In the genomic region with DNA sequence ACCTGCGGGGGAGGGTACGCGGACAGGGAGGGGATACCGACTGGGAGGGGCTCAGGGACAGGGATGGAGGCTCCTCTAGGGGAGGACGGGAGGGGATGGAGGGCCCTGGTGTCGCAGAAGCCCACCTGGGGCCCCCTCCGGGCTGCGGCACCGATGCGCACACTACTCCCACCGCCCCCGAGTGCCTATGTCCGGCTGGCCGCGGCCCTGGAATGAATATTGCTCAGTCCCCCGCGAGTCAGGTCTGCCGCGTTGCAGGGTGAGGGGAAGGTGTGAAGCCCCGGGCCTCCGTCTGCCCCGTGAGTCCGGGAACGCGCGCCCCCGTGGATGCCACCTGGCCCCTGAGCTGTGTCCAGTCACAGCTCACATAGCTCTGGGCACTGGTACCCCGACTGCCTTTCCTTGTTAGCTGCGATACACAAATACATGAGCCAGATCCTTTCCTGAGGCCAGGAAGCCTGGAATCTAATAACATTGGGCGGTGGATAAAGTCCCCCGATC, we compare ENCODE assay signal across 12 cellular contexts. TPM values are rescaled to one million over a fixed set of nuclear protein-coding genes. Genes with fewer than 3 reads are reported as not detected.
A peak's percentile ranks its signal among the peaks of the same experiment; 100 is the strongest.
DNase-seq lines count a peak whose midpoint lies in the region; ATAC-seq, FAIRE-seq and TF ChIP-seq lines count a peak whose summit lies in the region.
"Had no signal": no experiment of that assay in that cellular context is flagged by ENCODE, and none has a peak within 500 bp of the region (broad histone marks: within the 10 kb centered on the region; RNA-seq: fewer than 3 reads in every experiment).

No MANE protein-coding gene starts in this region.

- no peak for TF ChIP-seq RAD21 in HepG2 (CRISPR knock-in tag; IDR thresholded peaks at IDR 0.05)

- dilution Hi-C loops in mammary epithelial cell (cut with HindIII; ENCODE audit: low sequenced_read_pairs): loop anchor here (5.0 kb wide), 1 partner anchor 36 kb away; no protein-coding TSS in a partner anchor

- H3K4me2 ChIP-seq in HepG2 (ENCODE audit: low read depth, low read length) (no peak overlapping the region), mammary epithelial cell (ENCODE audit: insufficient read depth, low read depth, low read length) (peak overlapping the region; percentile 98)

- no peak for TF ChIP-seq EP300 in HepG2 (IDR thresholded peaks at IDR 0.05; ENCODE audit: low read depth in 2 of 2, low read length in 2 of 2)
- no peak for TF ChIP-seq EP300 in HepG2 (CRISPR knock-in tag; IDR thresholded peaks at IDR 0.05; ENCODE audit: borderline replicate concordance)

- POLR2A ChIA-PET in HepG2 (lab: Yijun Ruan, JAX): no interaction called here

- no peak for FAIRE-seq in HepG2 (lab: Jason Lieb, UNC)

- 66% methylated on average over 3 of the region's 31 CpGs for WGBS in right lobe of liver (ENCODE audit: insufficient coverage, low coverage, low lambda C conversion rate, missing lambda C conversion rate)
- 95% methylated on average over 11 of the region's 31 CpGs for WGBS in HepG2 (ENCODE audit: low lambda C conversion rate)
- WGBS in mammary epithelial cell (ENCODE audit: low coverage, missing lambda C conversion rate): 1% methylated on average over 17 of the region's 31 CpGs
- 4% methylated on average over 31 of the region's 31 CpGs for WGBS in urinary bladder
- WGBS in prostate gland: 12% methylated on average over 17 of the region's 31 CpGs

- H3K27ac ChIP-seq in right lobe of liver (no peak overlapping the region), HepG2 (ENCODE audit: extremely low read length, insufficient read depth, low read length) (no peak overlapping the region), mammary epithelial cell (ENCODE audit: insufficient read depth, low read depth, low read length) (no peak overlapping the region), urinary bladder (ENCODE audit: low read depth) (no peak overlapping the region), prostate gland (no peak overlapping the region)

- TF ChIP-seq POLR2A in right lobe of liver (IDR thresholded peaks at IDR 0.05) (no peak), HepG2 (IDR thresholded peaks at IDR 0.05; ENCODE audit: insufficient read depth in 1 of 2, low read depth in 2 of 2, low read length in 2 of 2) (no peak), prostate gland (IDR thresholded peaks at IDR 0.05) (no peak)

- H4K20me1 ChIP-seq in HepG2 (ENCODE audit: insufficient read depth, low read length) (no peaks in the 10 kb centered on the region), mammary epithelial cell (ENCODE audit: insufficient read depth, low read length) (no peaks in the 10 kb centered on the region)

- H3K4me3 ChIP-seq in right lobe of liver (peak overlapping the region in 2 of 3 donors; percentile 31 to 46), HepG2 (replicated peaks in 1 of 3; ENCODE audit: insufficient read depth in 1 of 3, low read depth in 2 of 3, low read length in 3 of 3) (no peak overlapping the region), mammary epithelial cell (replicated peaks in 1 of 3; ENCODE audit: insufficient read depth in 1 of 3, low read depth in 2 of 3, low read length in 3 of 3) (peak overlapping the region; percentile 66 to 74 (median 68)), urinary bladder (ENCODE audit: low read depth, low read length) (peak overlapping the region; percentile 2), prostate gland (no peak overlapping the region)

- H3K79me2 ChIP-seq in HepG2 (ENCODE audit: insufficient read depth, low read length): no peaks in the 10 kb centered on the region
- peaks cover 44% of the 10 kb centered on the region for H3K79me2 ChIP-seq in mammary epithelial cell (ENCODE audit: insufficient read depth, low read length)

- H3K36me3 ChIP-seq in right lobe of liver (no peaks in the 10 kb centered on the region), HepG2 (replicated peaks in 1 of 2; ENCODE audit: control insufficient read depth in 1 of 2, insufficient read depth in 2 of 2, low read length in 2 of 2) (no peaks in the 10 kb centered on the region), mammary epithelial cell (ENCODE audit: insufficient read depth, low read length) (no peaks in the 10 kb centered on the region), urinary bladder (ENCODE audit: insufficient read depth) (no peaks in the 10 kb centered on the region), prostate gland (no peaks in the 10 kb centered on the region)

- H3K9me3 ChIP-seq in right lobe of liver (no peaks in the 10 kb centered on the region), HepG2 (ENCODE audit: low read length) (no peaks in the 10 kb centered on the region), mammary epithelial cell (replicated peaks; ENCODE audit: insufficient read depth, low read length) (no peaks in the 10 kb centered on the region), prostate gland (no peaks in the 10 kb centered on the region)

- DNase-seq in right lobe of liver (peak in 1 of 3 donors; percentile 20), HepG2 (ENCODE audit: low spot score) (no peak), mammary epithelial cell (no peak), inferior parietal cortex (ENCODE audit: extremely low spot score) (peak; percentile 7), prostate gland (ENCODE audit: low spot score) (no peak)
- no peak for DNase-seq in stimulated activated CD4-positive, alpha-beta T cell treated with anti-CD3 and anti-CD28 coated beads, Interleukin-2, amount 100 ng/mL, for 24 hours
- DNase-seq: NCI-H1105 treated with DMSO at 0.1 percent for 48 hours; stimulated activated CD4-positive, alpha-beta T cell treated with anti-CD3 and anti-CD28 coated beads, Interleukin-12 subunit alpha, Interleukin-12 subunit beta, amount 100 ng/mL, for 4 hours; SW 1271 had no signal

- intact Hi-C loops in right lobe of liver (cut with DNase I) (no loop called here), HepG2 (cut with micrococcal nuclease; ENCODE audit: unreplicated experiment) (no loop called here), mammary epithelial cell (cut with micrococcal nuclease) (loop anchor here (5.0 kb wide), 1 partner anchor 66 kb away; a partner anchor contains a TSS), prostate gland (cut with DNase I) (no loop called here)

- peak; percentile 2 to 28 (median 11) for ATAC-seq in right lobe of liver
- no peak for ATAC-seq in HepG2
- ATAC-seq in HG02678 (IDR thresholded peaks at IDR 0.05; ENCODE audit: unreplicated experiment): no peak

- BruUV-seq in HepG2 (replicated peaks; lab: Mats Ljungman, UMichigan): no TSS peak
- BruUV-seq in mammary epithelial cell (replicated peaks; lab: Mats Ljungman, UMichigan): no TSS peak

- H3K4me1 ChIP-seq in right lobe of liver (peaks cover 0 to 12% (median 4%) of the 10 kb centered on the region in 4 donors), HepG2 (ENCODE audit: insufficient read depth, low read length) (peaks cover 28% of the 10 kb centered on the region), mammary epithelial cell (ENCODE audit: insufficient read depth, low read length) (peaks cover 17% of the 10 kb centered on the region), urinary bladder (ENCODE audit: insufficient read depth) (no peaks in the 10 kb centered on the region), prostate gland (replicated peaks) (no peaks in the 10 kb centered on the region)

- H3K27me3 ChIP-seq in right lobe of liver: no peaks in the 10 kb centered on the region
- 0 out of 5 replicates have a peak, but pooled peaks cover 0 to 1% of the 10 kb centered on the region in 2 experiments for H3K27me3 ChIP-seq in HepG2 (ENCODE audit: control insufficient read depth in 1 of 2, insufficient read depth in 2 of 2, low read length in 2 of 2)
- no peaks in the 10 kb centered on the region for H3K27me3 ChIP-seq in mammary epithelial cell (ENCODE audit: insufficient read depth, low read length)
- H3K27me3 ChIP-seq in prostate gland (replicated peaks; ENCODE audit: insufficient read depth): no peaks in the 10 kb centered on the region

- in situ Hi-C loops in HepG2 (cut with HindIII; ENCODE audit: extremely low pct_ligation_motif_present, low pct_unique_long_range_greater_than_20kb) (no loop called here), mammary epithelial cell (cut with MboI; ENCODE audit: low sequenced_read_pairs in 2 of 2) (no loop called here)

- CTCF ChIA-PET in HepG2 (lab: Yijun Ruan, JAX; ENCODE audit: low intra/inter-chr PET ratio, low total read pairs): no interaction called here
- CTCF ChIA-PET in mammary epithelial cell (lab: Charles Lee; ENCODE audit: low non-redundant PET): interaction anchor here (0.6 to 0.8 kb wide), 2 partner anchors 13 to 28 kb away, joined by 3 to 4 read pairs; no protein-coding TSS in a partner anchor

- H3K9ac ChIP-seq in HepG2 (ENCODE audit: insufficient read depth, low read depth, low read length) (no peak overlapping the region), mammary epithelial cell (ENCODE audit: insufficient read depth, low read length) (peak overlapping the region; percentile 57)

- H2AFZ ChIP-seq in HepG2 (ENCODE audit: low read length) (no peak overlapping the region), mammary epithelial cell (ENCODE audit: low read depth, low read length) (peak overlapping the region; percentile 93)

- TF ChIP-seq CTCF in right lobe of liver (IDR thresholded peaks at IDR 0.05): no peak
- no peak for TF ChIP-seq CTCF in HepG2 (CRISPR knock-in tag; IDR thresholded peaks at IDR 0.05)
- TF ChIP-seq CTCF in mammary epithelial cell (conservative IDR thresholded peaks at IDR 0.05 in 1 of 2, IDR thresholded peaks at IDR 0.05 in 1 of 2; ENCODE audit: extremely low read depth in 1 of 2, insufficient read depth in 1 of 2, low read depth in 1 of 2, low read length in 2 of 2): no peak
- TF ChIP-seq CTCF in prostate gland (IDR thresholded peaks at IDR 0.05): no peak

RNA-seq across cellular contexts. Expression of a gene that starts 44.5 kb away (rescaled TPM):
- total RNA-seq in right lobe of liver: 10 to 100 TPM in 1 of 6 experiments, 1 to 10 TPM in 4, under 1 TPM in 1; 0.93 to 18.0 (median 3.8) TPM
- total RNA-seq in HepG2 (2016; rRNA removed; fragmentation: Illumina TruSeq; extraction: Trizol): not detected in 2 replicates
- total RNA-seq in HepG2 (2016; cell fraction: cytosol; rRNA removed; fragmentation: Illumina TruSeq; extraction: Trizol; ENCODE audit: low read depth): not detected in 2 replicates
- total RNA-seq in HepG2 (2016; cell fraction: insoluble cytoplasmic fraction; rRNA removed; fragmentation: Illumina TruSeq; extraction: Trizol): not detected in 2 replicates
- total RNA-seq in HepG2 (2016; cell fraction: membrane; rRNA removed; fragmentation: Illumina TruSeq; extraction: Trizol): not detected in 2 replicates
- not detected in 2 replicates for total RNA-seq in HepG2 (2016; cell fraction: nucleus; rRNA removed; fragmentation: Illumina TruSeq; extraction: Trizol)
- not detected in 2 replicates for polyA plus RNA-seq in HepG2 (2011; rRNA removed)
- polyA plus RNA-seq in HepG2 (2011; cell fraction: cytosol; rRNA removed): not detected in 2 replicates
- polyA plus RNA-seq in HepG2 (2011; cell fraction: nucleus; rRNA removed): not detected in 2 replicates
- not detected in 2 replicates for polyA plus RNA-seq in HepG2 (2012)
- polyA plus RNA-seq in HepG2 (2016; cell fraction: cytosol; fragmentation: Illumina TruSeq; extraction: Trizol; ENCODE audit: low read depth): not detected in 2 replicates
- polyA plus RNA-seq in HepG2 (2016; cell fraction: insoluble cytoplasmic fraction; fragmentation: Illumina TruSeq; extraction: Trizol; ENCODE audit: low read depth): not detected in 2 replicates
- not detected in 2 replicates for polyA plus RNA-seq in HepG2 (2016; cell fraction: membrane; fragmentation: Illumina TruSeq; extraction: Trizol; ENCODE audit: low read depth)
- not detected in 2 replicates for polyA plus RNA-seq in HepG2 (2016; cell fraction: nucleus; fragmentation: Illumina TruSeq; extraction: Trizol; ENCODE audit: insufficient read depth, low read depth)
- not detected in 2 replicates for polyA minus RNA-seq in HepG2 (2011; rRNA and poly(A)+ RNA removed; ENCODE audit: low replicate concordance)
- not detected in 2 replicates for polyA minus RNA-seq in HepG2 (2011; cell fraction: cytosol; rRNA and poly(A)+ RNA removed)
- polyA minus RNA-seq in HepG2 (2011; cell fraction: nucleus; rRNA and poly(A)+ RNA removed): not detected in 2 replicates
- total RNA-seq in mammary epithelial cell: 10 to 100 TPM in 1 of 2 donors, 1 to 10 TPM in 1; 1.0 to 27.6 TPM
- 50.8 TPM for polyA plus RNA-seq in mammary epithelial cell
- polyA minus RNA-seq in mammary epithelial cell: 81.6 TPM
- not detected for total RNA-seq in urinary bladder
- 1.9 TPM for polyA plus RNA-seq in urinary bladder
- total RNA-seq in prostate gland: 1 to 10 TPM in 1 of 2 donors, under 1 TPM in 1; 0.23 to 1.5 TPM
- total RNA-seq: activated T-helper 2 cell treated with anti-CD3 and anti-CD28 coated beads, Interferon-gamma antibody, Interleukin-2, Interleukin-4, amounts not matched to agents 10 μg/mL and 5 μg/mL and 100 μg/mL, durations not matched to agents 14 hours and 24 hours and 36 hours had no signal

Comparison
In these comparisons a context has a peak if more than half of its experiments do, and no peak if none do; other contexts are left out.
1. ATAC-seq: peak in right lobe of liver (4 of 4); none in HepG2 (single experiment) and HG02678 (single experiment).
2. H3K4me3 ChIP-seq: peak in right lobe of liver (2 of 3), mammary epithelial cell (3 of 3) and urinary bladder (single experiment); none in HepG2 (0 of 3) and prostate gland (0 of 2).